In genomic region chr7:40711706-40712105, GRCh38 we compare ENCODE assay signal across 37 cellular contexts.
"Had no signal": no experiment of that assay in that cellular context is flagged by ENCODE, and none has a peak within 500 bp of the region (broad histone marks: within the 10 kb centered on the region; RNA-seq: fewer than 3 reads in every experiment).

No MANE protein-coding gene starts in this region.

- H3K4me3 ChIP-seq: cardiac muscle cell, MG63, Peyer's patch had no signal

- DNase-seq: activated B cell treated with CpG ODN at 0.5 μM for 24 hours; activated CD4-positive, alpha-beta memory T cell treated with anti-CD3 and anti-CD28 coated beads for 36 hours; activated CD4-positive, alpha-beta T cell treated with anti-CD3 and anti-CD28 coated beads for 4 hours; activated CD4-positive, alpha-beta T cell treated with anti-CD3 and anti-CD28 coated beads, Interleukin-2, amount 50 U/mL, for 1 hour; activated CD4-positive, CD25-positive, alpha-beta regulatory T cell treated with anti-CD3 and anti-CD28 coated beads, Interleukin-2, amount 50 U/mL, for 72 hours; activated CD8-positive, alpha-beta memory T cell treated with anti-CD3 and anti-CD28 coated beads, Interleukin-2, amount 50 U/mL, for 4 hours; activated gamma-delta T cell treated with Interleukin-2 at 50 U/mL for 16 hours; activated naive CD4-positive, alpha-beta T cell treated with anti-CD3 and anti-CD28 coated beads, Interleukin-2, amount 10 ng/mL, durations not matched to agents 7 days and 5 days; activated naive CD8-positive, alpha-beta T cell treated with anti-CD3 and anti-CD28 coated beads, Interleukin-2, amount 50 U/mL, for 24 hours; activated T-cell treated with anti-CD3 and anti-CD28 coated beads for 4 hours; activated T-cell treated with anti-CD3 and anti-CD28 coated beads, Interleukin-2, amount 50 U/mL, for 4 hours; anterior cingulate cortex; Karpas-422; MG63; NCI-H1048; NCI-H1105 treated with DMSO at 0.1 percent for 48 hours; NCI-H1436; NCI-H1694; NCI-H1930; NCI-H345; NCI-H524 treated with DMSO at 0.1 percent for 48 hours; NCI-H748 treated with DMSO at 0.1 percent for 48 hours; NK-92 treated with Interleukin-12 subunit alpha and Interleukin-12 subunit beta, amount 100 ng/mL, for 24 hours; PC-3; Peyer's patch; Right ventricle myocardium superior; RPMI8226; SW 1271; T-helper 1 cell; T-helper 2 cell; T-helper 9 cell had no signal

- H3K27ac Mint-ChIP-seq: activated B cell treated with CpG ODN at 0.5 μM for 24 hours; activated CD4-positive, alpha-beta memory T cell treated with anti-CD3 and anti-CD28 coated beads for 36 hours; activated naive CD4-positive, alpha-beta T cell treated with anti-CD3 and anti-CD28 coated beads, Interleukin-2, amount 10 ng/mL, durations not matched to agents 7 days and 5 days; activated naive CD8-positive, alpha-beta T cell; activated naive CD8-positive, alpha-beta T cell treated with anti-CD3 and anti-CD28 coated beads, Interleukin-2, amount 50 U/mL, for 24 hours; activated T-helper 1 cell treated with anti-CD3 and anti-CD28 coated beads, Interleukin-12 subunit alpha, Interleukin-12 subunit beta, Interleukin-2, Interleukin-4 antibody, amounts not matched to agents 30 ng/mL and 10 ng/mL and 1 ng/mL, durations not matched to agents 14 hours and 24 hours and 36 hours; brain had no signal

- H3K4me3 Mint-ChIP-seq: activated B cell treated with CpG ODN at 0.5 μM for 24 hours; activated CD4-positive, alpha-beta memory T cell treated with anti-CD3 and anti-CD28 coated beads for 36 hours; activated naive CD4-positive, alpha-beta T cell treated with anti-CD3 and anti-CD28 coated beads, Interleukin-2, amount 10 ng/mL, durations not matched to agents 7 days and 5 days; activated naive CD8-positive, alpha-beta T cell; activated naive CD8-positive, alpha-beta T cell treated with anti-CD3 and anti-CD28 coated beads, Interleukin-2, amount 50 U/mL, for 24 hours; activated T-cell treated with anti-CD3 and anti-CD28 coated beads, Interleukin-2, amount 50 U/mL, for 4 hours; activated T-helper 1 cell treated with anti-CD3 and anti-CD28 coated beads, Interleukin-12 subunit alpha, Interleukin-12 subunit beta, Interleukin-2, Interleukin-4 antibody, amounts not matched to agents 30 ng/mL and 10 ng/mL and 1 ng/mL, durations not matched to agents 14 hours and 24 hours and 36 hours; brain; central memory CD8-positive, alpha-beta T cell had no signal

- H3K27ac ChIP-seq: cardiac muscle cell, Peyer's patch, VCaP had no signal

- H3K36me3 ChIP-seq: cardiac muscle cell, MG63, Peyer's patch had no signal

- H3K27me3 ChIP-seq: cardiac muscle cell, MG63, Peyer's patch had no signal

- H3K4me1 Mint-ChIP-seq: activated B cell treated with CpG ODN at 0.5 μM for 24 hours; activated naive CD4-positive, alpha-beta T cell treated with anti-CD3 and anti-CD28 coated beads, Interleukin-2, amount 10 ng/mL, durations not matched to agents 7 days and 5 days; central memory CD8-positive, alpha-beta T cell had no signal

- H3K4me1 ChIP-seq: Peyer's patch had no signal

- H3K27me3 Mint-ChIP-seq: activated CD4-positive, alpha-beta memory T cell treated with anti-CD3 and anti-CD28 coated beads for 36 hours; central memory CD8-positive, alpha-beta T cell had no signal

- ATAC-seq: activated naive CD8-positive, alpha-beta T cell treated with anti-CD3 and anti-CD28 coated beads, Interleukin-2, amount 50 U/mL, for 24 hours; activated T-cell treated with anti-CD3 and anti-CD28 coated beads, Interleukin-2, amount 50 U/mL, for 4 hours; PC-3 had no signal

- H3K9me3 ChIP-seq: MG63, Peyer's patch had no signal

- H3K36me3 Mint-ChIP-seq: activated CD4-positive, alpha-beta memory T cell treated with anti-CD3 and anti-CD28 coated beads for 36 hours; activated naive CD4-positive, alpha-beta T cell treated with anti-CD3 and anti-CD28 coated beads, Interleukin-2, amount 10 ng/mL, durations not matched to agents 7 days and 5 days; activated naive CD8-positive, alpha-beta T cell; brain had no signal

- H3K9me3 Mint-ChIP-seq: activated B cell treated with CpG ODN at 0.5 μM for 24 hours; activated CD4-positive, alpha-beta memory T cell treated with anti-CD3 and anti-CD28 coated beads for 36 hours; activated naive CD4-positive, alpha-beta T cell treated with anti-CD3 and anti-CD28 coated beads, Interleukin-2, amount 10 ng/mL, durations not matched to agents 7 days and 5 days; activated naive CD8-positive, alpha-beta T cell treated with anti-CD3 and anti-CD28 coated beads, Interleukin-2, amount 50 U/mL, for 24 hours; activated T-cell treated with anti-CD3 and anti-CD28 coated beads, Interleukin-2, amount 50 U/mL, for 4 hours; activated T-helper 1 cell treated with anti-CD3 and anti-CD28 coated beads, Interleukin-12 subunit alpha, Interleukin-12 subunit beta, Interleukin-2, Interleukin-4 antibody, amounts not matched to agents 30 ng/mL and 10 ng/mL and 1 ng/mL, durations not matched to agents 14 hours and 24 hours and 36 hours had no signal
